ENCODE assay signal across 15 cellular contexts in genomic region chr2:85593023-85593422, GRCh38. TPM values are rescaled to one million over a fixed set of nuclear protein-coding genes. Genes with fewer than 3 reads are reported as not detected.
"Had no signal": no experiment of that assay in that cellular context is flagged by ENCODE, and none has a peak within 500 bp of the region (broad histone marks: within the 10 kb centered on the region; RNA-seq: fewer than 3 reads in every experiment).

No MANE protein-coding gene starts in this region.

- H3K4me3 Mint-ChIP-seq: activated CD4-positive, alpha-beta T cell treated with anti-CD3 and anti-CD28 coated beads, Interleukin-2, amount 10 ng/mL, durations not matched to agents 7 days and 5 days; endodermal cell; stimulated activated memory B cell treated with anti-CD40 and anti-IgM and Interleukin-4, amounts not matched to agents 10 μg/mL and 1 μg/mL and 100 μg/mL, for 72 hours had no signal

- H3K27ac Mint-ChIP-seq: activated CD4-positive, alpha-beta T cell treated with anti-CD3 and anti-CD28 coated beads, Interleukin-2, amount 10 ng/mL, durations not matched to agents 7 days and 5 days; brain; endodermal cell; progenitor cell of endocrine pancreas; stimulated activated memory B cell treated with anti-CD40 and anti-IgM and Interleukin-4, amounts not matched to agents 10 μg/mL and 1 μg/mL and 100 μg/mL, for 72 hours had no signal

- H3K4me3 ChIP-seq: right lobe of liver, SJCRH30, transverse colon had no signal

- H3K9me3 Mint-ChIP-seq: activated CD4-positive, alpha-beta T cell treated with anti-CD3 and anti-CD28 coated beads, Interleukin-2, amount 10 ng/mL, durations not matched to agents 7 days and 5 days; endodermal cell; stimulated activated memory B cell treated with anti-CD40 and anti-IgM and Interleukin-4, amounts not matched to agents 10 μg/mL and 1 μg/mL and 100 μg/mL, for 72 hours had no signal

- H3K27me3 ChIP-seq: right lobe of liver, SJCRH30, transverse colon had no signal

- H3K36me3 ChIP-seq: SJCRH30 had no signal

- ATAC-seq: stimulated activated memory B cell treated with anti-CD40 and anti-IgM and Interleukin-4, amounts not matched to agents 10 μg/mL and 1 μg/mL and 100 μg/mL, for 72 hours had no signal

- DNase-seq: activated CD4-positive, alpha-beta T cell treated with anti-CD3 and anti-CD28 coated beads, Interleukin-2, amount 10 ng/mL, durations not matched to agents 7 days and 5 days; activated naive CD4-positive, alpha-beta T cell treated with Interleukin-2 at 50 U/mL for 16 hours; activated T-cell treated with anti-CD3 and anti-CD28 coated beads, Interleukin-2, amount 50 U/mL, for 48 hours; amniotic stem cell; cerebellar nuclear complex; dermis blood vessel endothelial cell; endodermal cell; hippocampal formation; nucleus accumbens; SJCRH30; transverse colon had no signal

- H3K27ac ChIP-seq: right lobe of liver, SJCRH30, transverse colon had no signal

- H3K27me3 Mint-ChIP-seq: activated CD4-positive, alpha-beta T cell treated with anti-CD3 and anti-CD28 coated beads, Interleukin-2, amount 10 ng/mL, durations not matched to agents 7 days and 5 days; progenitor cell of endocrine pancreas; stimulated activated memory B cell treated with anti-CD40 and anti-IgM and Interleukin-4, amounts not matched to agents 10 μg/mL and 1 μg/mL and 100 μg/mL, for 72 hours had no signal

- H3K9me3 ChIP-seq: right lobe of liver, SJCRH30, transverse colon had no signal

RNA-seq across cellular contexts. Expression of gene VAMP5, which starts 8.8 kb away (rescaled TPM):
- total RNA-seq: SJCRH30 had no signal
